In the genomic region with DNA sequence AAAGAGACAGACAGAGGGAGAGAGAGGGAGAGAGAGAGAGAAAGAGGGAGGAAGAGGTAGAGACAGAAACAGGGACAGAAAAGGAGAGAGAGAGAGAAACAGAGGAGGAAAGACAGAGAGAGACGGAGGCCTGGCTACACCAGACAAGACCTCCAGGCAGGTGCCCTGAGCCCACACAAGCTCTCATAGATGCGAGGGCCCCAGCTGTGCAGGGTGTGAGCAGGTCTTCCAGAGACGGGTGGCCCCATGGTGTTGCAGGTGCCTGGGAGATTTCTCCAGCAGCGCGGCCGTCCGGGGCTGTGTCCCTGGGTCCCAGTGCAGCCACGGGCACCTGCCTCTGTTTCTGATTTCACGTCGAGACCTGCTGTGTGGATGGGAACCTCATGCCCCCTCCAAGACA, we compare ENCODE assay signal across 31 cellular contexts.
"Had no signal": no experiment of that assay in that cellular context is flagged by ENCODE, and none has a peak within 500 bp of the region (broad histone marks: within the 10 kb centered on the region; RNA-seq: fewer than 3 reads in every experiment).

No MANE protein-coding gene starts in this region.

- H3K4me1 ChIP-seq: SJCRH30 had no signal

- H3K27me3 Mint-ChIP-seq: activated CD4-positive, alpha-beta T cell treated with anti-CD3 and anti-CD28 coated beads, Interleukin-2, amount 10 ng/mL, durations not matched to agents 7 days and 5 days; activated naive CD4-positive, alpha-beta T cell treated with anti-CD3 and anti-CD28 coated beads, Interleukin-2, amount 10 ng/mL, durations not matched to agents 7 days and 5 days had no signal

- H3K27ac ChIP-seq: PC-9, SJCRH30, SK-N-MC, WERI-Rb-1 had no signal

- H3K27me3 ChIP-seq: SJCRH30 had no signal

- H3K4me3 ChIP-seq: PC-9, SJCRH30, SK-N-MC had no signal

- H3K9me3 ChIP-seq: SJCRH30 had no signal

- H3K36me3 Mint-ChIP-seq: activated CD4-positive, alpha-beta memory T cell treated with anti-CD3 and anti-CD28 coated beads for 36 hours; activated naive CD4-positive, alpha-beta T cell treated with anti-CD3 and anti-CD28 coated beads, Interleukin-2, amount 10 ng/mL, durations not matched to agents 7 days and 5 days; activated naive CD8-positive, alpha-beta T cell; brain had no signal

- H3K27ac Mint-ChIP-seq: activated CD4-positive, alpha-beta memory T cell treated with anti-CD3 and anti-CD28 coated beads for 36 hours; activated CD4-positive, alpha-beta T cell treated with anti-CD3 and anti-CD28 coated beads, Interleukin-2, amount 10 ng/mL, durations not matched to agents 7 days and 5 days; activated naive CD4-positive, alpha-beta T cell treated with anti-CD3 and anti-CD28 coated beads, Interleukin-2, amount 10 ng/mL, durations not matched to agents 7 days and 5 days; activated naive CD8-positive, alpha-beta T cell; activated naive CD8-positive, alpha-beta T cell treated with anti-CD3 and anti-CD28 coated beads, Interleukin-2, amount 50 U/mL, for 24 hours; activated T-helper 1 cell treated with anti-CD3 and anti-CD28 coated beads, Interleukin-12 subunit alpha, Interleukin-12 subunit beta, Interleukin-2, Interleukin-4 antibody, amounts not matched to agents 30 ng/mL and 10 ng/mL and 1 ng/mL, durations not matched to agents 14 hours and 24 hours and 36 hours had no signal

- H3K4me3 Mint-ChIP-seq: activated CD4-positive, alpha-beta memory T cell treated with anti-CD3 and anti-CD28 coated beads for 36 hours; activated CD4-positive, alpha-beta T cell treated with anti-CD3 and anti-CD28 coated beads, Interleukin-2, amount 10 ng/mL, durations not matched to agents 7 days and 5 days; activated naive CD4-positive, alpha-beta T cell treated with anti-CD3 and anti-CD28 coated beads, Interleukin-2, amount 10 ng/mL, durations not matched to agents 7 days and 5 days; activated naive CD8-positive, alpha-beta T cell; activated naive CD8-positive, alpha-beta T cell treated with anti-CD3 and anti-CD28 coated beads, Interleukin-2, amount 50 U/mL, for 24 hours; activated T-cell treated with anti-CD3 and anti-CD28 coated beads, Interleukin-2, amount 50 U/mL, for 4 hours; activated T-helper 1 cell treated with anti-CD3 and anti-CD28 coated beads, Interleukin-12 subunit alpha, Interleukin-12 subunit beta, Interleukin-2, Interleukin-4 antibody, amounts not matched to agents 30 ng/mL and 10 ng/mL and 1 ng/mL, durations not matched to agents 14 hours and 24 hours and 36 hours; brain had no signal

- DNase-seq: activated CD4-positive, alpha-beta memory T cell treated with anti-CD3 and anti-CD28 coated beads for 36 hours; activated CD4-positive, alpha-beta T cell treated with anti-CD3 and anti-CD28 coated beads, Interleukin-2, amount 10 ng/mL, durations not matched to agents 7 days and 5 days; activated CD8-positive, alpha-beta memory T cell treated with anti-CD3 and anti-CD28 coated beads, Interleukin-2, amount 50 U/mL, for 4 hours; activated gamma-delta T cell treated with Interleukin-2 at 50 U/mL for 16 hours; activated naive CD4-positive, alpha-beta T cell treated with anti-CD3 and anti-CD28 coated beads, Interleukin-2, amount 10 ng/mL, durations not matched to agents 7 days and 5 days; activated naive CD8-positive, alpha-beta T cell treated with anti-CD3 and anti-CD28 coated beads, Interleukin-2, amount 50 U/mL, for 24 hours; activated T-cell treated with anti-CD3 and anti-CD28 coated beads for 4 hours; activated T-cell treated with anti-CD3 and anti-CD28 coated beads, Interleukin-2, amount 50 U/mL, for 4 hours; anterior cingulate cortex; caudate nucleus; cerebellar nuclear complex; MM.1S; MV-4-11; NCI-H1092; NCI-H1436 treated with DMSO at 0.1 percent for 48 hours; NCI-H1694 treated with DMSO at 0.1 percent for 48 hours; NCI-H2029; NCI-H2171; NCI-H510A; NCI-H526; NCI-H748 treated with DMSO at 0.1 percent for 48 hours; NK-92 treated with Interleukin-12 subunit alpha and Interleukin-12 subunit beta, amount 100 ng/mL, for 24 hours; PC-9; SHP77; SJCRH30; T1000; WERI-Rb-1 had no signal

- H3K4me1 Mint-ChIP-seq: activated CD4-positive, alpha-beta T cell treated with anti-CD3 and anti-CD28 coated beads, Interleukin-2, amount 10 ng/mL, durations not matched to agents 7 days and 5 days; activated naive CD4-positive, alpha-beta T cell treated with anti-CD3 and anti-CD28 coated beads, Interleukin-2, amount 10 ng/mL, durations not matched to agents 7 days and 5 days; activated naive CD8-positive, alpha-beta T cell treated with anti-CD3 and anti-CD28 coated beads, Interleukin-2, amount 50 U/mL, for 24 hours; brain had no signal

- H3K36me3 ChIP-seq: SJCRH30, WERI-Rb-1 had no signal

- ATAC-seq: activated naive CD8-positive, alpha-beta T cell treated with anti-CD3 and anti-CD28 coated beads, Interleukin-2, amount 50 U/mL, for 24 hours; activated T-cell treated with anti-CD3 and anti-CD28 coated beads, Interleukin-2, amount 50 U/mL, for 4 hours had no signal

- H3K9me3 Mint-ChIP-seq: activated naive CD8-positive, alpha-beta T cell treated with anti-CD3 and anti-CD28 coated beads, Interleukin-2, amount 50 U/mL, for 24 hours; activated T-cell treated with anti-CD3 and anti-CD28 coated beads, Interleukin-2, amount 50 U/mL, for 4 hours had no signal
